19 cellular contexts compared by ENCODE assay signal in the genomic region with DNA sequence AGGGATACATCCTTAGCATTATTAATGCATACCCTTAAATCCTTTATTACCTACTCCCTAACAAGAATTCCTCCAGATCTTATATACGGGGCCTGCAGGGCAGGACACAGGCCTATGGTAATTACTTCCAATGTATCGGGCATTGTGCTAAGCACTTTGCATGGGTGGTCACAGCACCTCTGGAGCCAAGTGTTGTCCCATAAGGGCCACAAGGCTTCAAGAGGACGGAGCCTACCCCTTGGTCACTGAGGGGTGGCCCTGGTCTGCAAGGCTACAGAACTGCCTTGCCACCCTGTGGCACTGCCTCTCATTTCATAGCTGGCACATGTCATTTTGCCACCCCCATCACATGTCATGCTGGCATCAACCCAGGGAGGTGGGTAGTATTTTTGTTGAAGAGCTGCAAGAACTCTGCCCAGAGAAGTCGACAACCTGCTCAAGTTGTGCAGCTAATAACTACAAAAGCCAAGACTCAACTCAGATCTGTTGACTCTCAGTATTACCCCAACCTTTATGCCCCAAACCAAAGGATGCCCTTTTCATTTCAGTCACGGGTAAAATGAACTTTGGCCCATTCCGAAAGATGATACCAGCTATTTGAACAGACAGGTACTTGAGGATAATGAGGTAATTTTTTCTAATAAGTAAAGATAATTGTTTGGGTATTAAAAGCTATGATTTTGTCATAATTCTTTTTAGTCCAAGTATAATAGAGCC.
"Had no signal": no experiment of that assay in that cellular context is flagged by ENCODE, and none has a peak within 500 bp of the region (broad histone marks: within the 10 kb centered on the region; RNA-seq: fewer than 3 reads in every experiment).

No MANE protein-coding gene starts in this region.

- H3K27ac ChIP-seq: brain microvascular endothelial cell, epithelial cell of prostate, gastrocnemius medialis, heart left ventricle, pancreas, testis, upper lobe of left lung had no signal

- H3K27me3 ChIP-seq: brain microvascular endothelial cell, gastrocnemius medialis, heart left ventricle, pancreas, testis, upper lobe of left lung had no signal

- H3K4me3 ChIP-seq: gastrocnemius medialis, heart left ventricle, lung, pancreas, testis, upper lobe of left lung had no signal

- H3K4me1 ChIP-seq: gastrocnemius medialis, pancreas, testis, upper lobe of left lung had no signal

- ATAC-seq: activated CD4-positive, CD25-positive, alpha-beta regulatory T cell treated with anti-CD3 and anti-CD28 coated beads, Interleukin-2, amount 50 U/mL, for 24 hours; effector memory CD8-positive, alpha-beta T cell; gastrocnemius medialis; heart left ventricle; pancreas; stimulated activated naive CD8-positive, alpha-beta T cell treated with anti-CD3 and anti-CD28 coated beads, Interleukin-15, amount 100 ng/mL, for 72 hours had no signal

- H3K36me3 ChIP-seq: gastrocnemius medialis, heart left ventricle, pancreas, upper lobe of left lung had no signal

- H3K9me3 ChIP-seq: gastrocnemius medialis, heart left ventricle, pancreas, testis, upper lobe of left lung had no signal

- DNase-seq: activated CD4-positive, alpha-beta T cell treated with anti-CD3 and anti-CD28 coated beads, Interleukin-2, amount 50 U/mL, for 1 hour; activated CD8-positive, alpha-beta memory T cell treated with anti-CD3 and anti-CD28 coated beads for 24 hours; activated gamma-delta T cell treated with Interleukin-2 at 50 U/mL for 16 hours; amygdala; brain microvascular endothelial cell; effector memory CD8-positive, alpha-beta T cell; gastrocnemius medialis; heart left ventricle; left cardiac atrium; naive B cell; pancreas; stimulated activated CD4-positive, alpha-beta T cell treated with anti-CD3 and anti-CD28 coated beads, Interleukin-1b, Interleukin-23, amount 100 ng/mL, for 48 hours; stimulated activated naive CD8-positive, alpha-beta T cell treated with anti-CD3 and anti-CD28 coated beads, Interleukin-15, amount 100 ng/mL, for 72 hours; T1000; testis; upper lobe of left lung had no signal
